ENCODE assay signal across 13 cellular contexts in the genomic region with DNA sequence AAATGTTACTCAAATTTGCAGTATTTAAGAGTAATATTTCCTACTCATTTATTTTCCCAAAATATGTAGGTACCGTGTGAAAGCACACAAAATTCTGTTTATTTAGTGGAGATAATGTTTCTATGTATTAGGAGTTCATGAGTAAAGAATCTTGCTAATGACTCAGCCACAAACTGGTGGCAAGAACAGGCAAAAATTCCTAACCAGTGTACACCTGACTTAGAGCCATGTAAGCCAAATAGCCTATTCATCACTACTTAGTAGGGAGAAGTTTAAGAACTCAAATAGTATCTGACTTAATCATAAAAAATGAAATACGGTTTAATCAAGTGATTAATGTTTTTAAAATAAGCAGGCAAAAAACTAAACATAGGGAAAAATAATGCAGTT.
A peak's percentile ranks its signal among the peaks of the same experiment; 100 is the strongest.
DNase-seq lines count a peak whose midpoint lies in the region; ATAC-seq, FAIRE-seq and TF ChIP-seq lines count a peak whose summit lies in the region.
"Had no signal": no experiment of that assay in that cellular context is flagged by ENCODE, and none has a peak within 500 bp of the region (broad histone marks: within the 10 kb centered on the region; RNA-seq: fewer than 3 reads in every experiment).

No MANE protein-coding gene starts in this region.

- DNase-seq in A549 (ENCODE audit: low read depth in 1 of 2, low spot score in 1 of 2) (peak in 1 of 2 experiments; percentile 48), HT1080 (ENCODE audit: low read depth) (peak; percentile 50), brain microvascular endothelial cell (peak; percentile 37), keratinocyte (ENCODE audit: low read depth, low spot score) (peak; percentile 94), NCI-H446 (lab: John Stamatoyannopoulos, UW) (no peak), NCI-H1436 (lab: John Stamatoyannopoulos, UW) (no peak), NCI-H2081 (lab: John Stamatoyannopoulos, UW) (no peak), cerebellum (ENCODE audit: low spot score) (no peak)
- DNase-seq: KBM-7; NCI-H187; stimulated activated CD4-positive, alpha-beta T cell treated with anti-CD3 and anti-CD28 coated beads, Interleukin-15, amount 100 ng/mL, for 24 hours; tibial artery had no signal

- in situ Hi-C loops in brain microvascular endothelial cell (cut with HindIII; ENCODE audit: low pct_ligation_motif_present, low sequenced_read_pairs): no loop called here

- no peak for TF ChIP-seq EP300 in A549 (IDR thresholded peaks at IDR 0.05)

- 4% methylated on average over 2 of the region's 2 CpGs for WGBS in A549 (ENCODE audit: missing lambda C conversion rate)

- no peaks in the 10 kb centered on the region for H3K9me3 ChIP-seq in A549
- no peaks in the 10 kb centered on the region for H3K9me3 ChIP-seq in keratinocyte (ENCODE audit: control insufficient read depth, low read depth, low read length)
- H3K9me3 ChIP-seq: neutrophil, tibial artery had no signal

- ATAC-seq in A549: peak; percentile 76 to 78; a peak in 5 of 6 replicates

- H3K4me3 ChIP-seq in A549 (no peak overlapping the region), brain microvascular endothelial cell (ENCODE audit: low read depth, low read length) (no peak overlapping the region), keratinocyte (ENCODE audit: control insufficient read depth in 2 of 3, extremely low read depth in 1 of 3, insufficient read depth in 2 of 3, low read depth in 1 of 3, low read length in 3 of 3) (peak overlapping the region in 2 of 3 experiments; percentile 14 to 31)
- H3K4me3 ChIP-seq: tibial artery had no signal

- no peaks in the 10 kb centered on the region for H4K20me1 ChIP-seq in keratinocyte (ENCODE audit: control insufficient read depth, extremely low read depth, insufficient read depth, low read length)

- dilution Hi-C loops in keratinocyte (cut with MboI; ENCODE audit: extremely low pct_ligation_motif_present, low sequenced_read_pairs): no loop called here

- H3K27ac ChIP-seq in A549 (peak overlapping the region in 1 of 2 experiments; percentile 10; a peak in 1 of 6 replicates), brain microvascular endothelial cell (no peak overlapping the region), keratinocyte (ENCODE audit: control insufficient read depth, insufficient read depth, low read length) (peak overlapping the region; percentile 95)
- H3K27ac ChIP-seq: neutrophil, tibial artery had no signal

- TF ChIP-seq CTCF in A549 (IDR thresholded peaks at IDR 0.05) (no peak), brain microvascular endothelial cell (IDR thresholded peaks at IDR 0.05; ENCODE audit: low read depth, low read length, missing control alignments) (no peak), keratinocyte (optimal IDR thresholded peaks at IDR 0.05 in 1 of 3, IDR thresholded peaks at IDR 0.05 in 1 of 3, conservative IDR thresholded peaks at IDR 0.05 in 1 of 3; ENCODE audit: extremely low read depth in 1 of 3, insufficient read depth in 2 of 3, low read length in 3 of 3) (no peak)

- TF ChIP-seq POLR2A in A549 (IDR thresholded peaks at IDR 0.05; ENCODE audit: low read length): no peak

- H3K4me1 ChIP-seq in A549 (peaks cover 41% of the 10 kb centered on the region), keratinocyte (ENCODE audit: control insufficient read depth, extremely low read depth, insufficient read depth, low read length) (peaks cover 51% of the 10 kb centered on the region)

- CTCF ChIA-PET in A549 (lab: Yijun Ruan, JAX): no interaction called here

- H3K27me3 ChIP-seq in brain microvascular endothelial cell (replicated peaks) (no peaks in the 10 kb centered on the region), keratinocyte (ENCODE audit: control insufficient read depth, extremely low read depth, insufficient read depth, low read length) (no peaks in the 10 kb centered on the region)
- H3K27me3 ChIP-seq: neutrophil, tibial artery had no signal

- POLR2A ChIA-PET in A549 (lab: Yijun Ruan, JAX): no interaction called here

- H3K36me3 ChIP-seq in brain microvascular endothelial cell (replicated peaks) (no peaks in the 10 kb centered on the region), keratinocyte (ENCODE audit: control insufficient read depth in 2 of 2, extremely low read depth in 1 of 2, insufficient read depth in 2 of 2, low read length in 2 of 2) (no peaks in the 10 kb centered on the region)
- H3K36me3 ChIP-seq: neutrophil, tibial artery had no signal

- peaks cover 67% of the 10 kb centered on the region for H3K79me2 ChIP-seq in keratinocyte (ENCODE audit: control insufficient read depth, insufficient read depth, low read length)

- no peak for TF ChIP-seq RAD21 in A549 (conservative IDR thresholded peaks at IDR 0.05 in 1 of 2, IDR thresholded peaks at IDR 0.05 in 1 of 2)

- H2AFZ ChIP-seq in keratinocyte (ENCODE audit: control insufficient read depth, low read length): no peak overlapping the region

- H3K9me1 ChIP-seq in keratinocyte (ENCODE audit: control insufficient read depth, extremely low read depth, insufficient read depth, low read length): no peaks in the 10 kb centered on the region

- FAIRE-seq in A549 (lab: Jason Lieb, UNC) (no peak), keratinocyte (lab: Jason Lieb, UNC) (no peak)

- peak overlapping the region; percentile 38 for H3K4me2 ChIP-seq in A549
- peak overlapping the region; percentile 90 for H3K4me2 ChIP-seq in keratinocyte (ENCODE audit: control insufficient read depth, extremely low read depth, insufficient read depth, low read depth, low read length)

- H3K9ac ChIP-seq in keratinocyte (ENCODE audit: control insufficient read depth, extremely low read depth, insufficient read depth, low read length): peak overlapping the region; percentile 65

TF ChIP-seq in A549, 52 proteins besides CTCF, POLR2A, EP300 and RAD21:
- TF ChIP-seq MAFK (IDR thresholded peaks at IDR 0.05; ENCODE audit: partially characterized antibody) (peak; percentile 24), FOSL2 (IDR thresholded peaks at IDR 0.05) (no peak), FOSL2 (CRISPR knock-in tag; IDR thresholded peaks at IDR 0.05) (peak; percentile 56; the same call in 1 of the 2 replicates)
- TF ChIP-seq, protein P1, sequence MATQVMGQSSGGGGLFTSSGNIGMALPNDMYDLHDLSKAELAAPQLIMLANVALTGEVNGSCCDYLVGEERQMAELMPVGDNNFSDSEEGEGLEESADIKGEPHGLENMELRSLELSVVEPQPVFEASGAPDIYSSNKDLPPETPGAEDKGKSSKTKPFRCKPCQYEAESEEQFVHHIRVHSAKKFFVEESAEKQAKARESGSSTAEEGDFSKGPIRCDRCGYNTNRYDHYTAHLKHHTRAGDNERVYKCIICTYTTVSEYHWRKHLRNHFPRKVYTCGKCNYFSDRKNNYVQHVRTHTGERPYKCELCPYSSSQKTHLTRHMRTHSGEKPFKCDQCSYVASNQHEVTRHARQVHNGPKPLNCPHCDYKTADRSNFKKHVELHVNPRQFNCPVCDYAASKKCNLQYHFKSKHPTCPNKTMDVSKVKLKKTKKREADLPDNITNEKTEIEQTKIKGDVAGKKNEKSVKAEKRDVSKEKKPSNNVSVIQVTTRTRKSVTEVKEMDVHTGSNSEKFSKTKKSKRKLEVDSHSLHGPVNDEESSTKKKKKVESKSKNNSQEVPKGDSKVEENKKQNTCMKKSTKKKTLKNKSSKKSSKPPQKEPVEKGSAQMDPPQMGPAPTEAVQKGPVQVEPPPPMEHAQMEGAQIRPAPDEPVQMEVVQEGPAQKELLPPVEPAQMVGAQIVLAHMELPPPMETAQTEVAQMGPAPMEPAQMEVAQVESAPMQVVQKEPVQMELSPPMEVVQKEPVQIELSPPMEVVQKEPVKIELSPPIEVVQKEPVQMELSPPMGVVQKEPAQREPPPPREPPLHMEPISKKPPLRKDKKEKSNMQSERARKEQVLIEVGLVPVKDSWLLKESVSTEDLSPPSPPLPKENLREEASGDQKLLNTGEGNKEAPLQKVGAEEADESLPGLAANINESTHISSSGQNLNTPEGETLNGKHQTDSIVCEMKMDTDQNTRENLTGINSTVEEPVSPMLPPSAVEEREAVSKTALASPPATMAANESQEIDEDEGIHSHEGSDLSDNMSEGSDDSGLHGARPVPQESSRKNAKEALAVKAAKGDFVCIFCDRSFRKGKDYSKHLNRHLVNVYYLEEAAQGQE (IDR thresholded peaks at IDR 0.05): no peak

Comparison
In these comparisons a context has a peak if more than half of its experiments do, and no peak if none do; other contexts are left out.
1. DNase-seq: peak in HT1080 (single experiment), brain microvascular endothelial cell (single experiment) and keratinocyte (single experiment); none in NCI-H446 (0 of 2), NCI-H1436 (single experiment), NCI-H2081 (0 of 2) and cerebellum (single experiment).
2. H3K4me3 ChIP-seq: peak in keratinocyte (2 of 3); none in A549 (single experiment) and brain microvascular endothelial cell (single experiment).